21 cellular contexts compared by ENCODE assay signal in genomic region chr11:75790986-75791385, GRCh38. TPM values are rescaled to one million over a fixed set of nuclear protein-coding genes. Genes with fewer than 3 reads are reported as not detected.
DNase-seq lines count a peak whose midpoint lies in the region; ATAC-seq, FAIRE-seq and TF ChIP-seq lines count a peak whose summit lies in the region.
"Had no signal": no experiment of that assay in that cellular context is flagged by ENCODE, and none has a peak within 500 bp of the region (broad histone marks: within the 10 kb centered on the region; RNA-seq: fewer than 3 reads in every experiment).

No MANE protein-coding gene starts in this region.

- TF ChIP-seq CTCF in right lobe of liver (IDR thresholded peaks at IDR 0.05): no peak
- no peak for TF ChIP-seq CTCF in HepG2 (CRISPR knock-in tag; IDR thresholded peaks at IDR 0.05)
- peak; percentile 23 for TF ChIP-seq CTCF in foreskin keratinocyte (conservative IDR thresholded peaks at IDR 0.05)
- no peak for TF ChIP-seq CTCF in lower leg skin (IDR thresholded peaks at IDR 0.05)
- no peak for TF ChIP-seq CTCF in pancreas (IDR thresholded peaks at IDR 0.05)

- H3K4me1 ChIP-seq in right lobe of liver (peaks cover 0 to 83% (median 25%) of the 10 kb centered on the region in 4 donors), HepG2 (ENCODE audit: insufficient read depth, low read length) (peaks cover 73% of the 10 kb centered on the region), foreskin keratinocyte (no peaks in the 10 kb centered on the region), pancreas (peaks cover 0 to 10% (median 7%) of the 10 kb centered on the region in 3 donors)

- POLR2A ChIA-PET in HepG2 (lab: Yijun Ruan, JAX): interaction anchor here (1.1 to 3.0 kb wide), 2 partner anchors 10 to 22 kb away, joined by 5 to 11 read pairs; partner anchors contain the start of gene DGAT2

- no peak overlapping the region for H3K4me2 ChIP-seq in HepG2 (ENCODE audit: low read depth, low read length)
- H3K4me2 ChIP-seq: SK-N-SH had no signal

- no peak overlapping the region for H3K27ac ChIP-seq in right lobe of liver
- no peak overlapping the region for H3K27ac ChIP-seq in HepG2 (ENCODE audit: extremely low read length, insufficient read depth, low read length)
- H3K27ac ChIP-seq in foreskin keratinocyte: no peak overlapping the region
- H3K27ac ChIP-seq in pancreas: no peak overlapping the region

- CTCF ChIA-PET in HepG2 (lab: Yijun Ruan, JAX; ENCODE audit: low intra/inter-chr PET ratio, low total read pairs): no interaction called here

- H3K4me3 ChIP-seq in right lobe of liver (no peak overlapping the region), HepG2 (replicated peaks in 1 of 3; ENCODE audit: insufficient read depth in 1 of 3, low read depth in 2 of 3, low read length in 3 of 3) (no peak overlapping the region), lower leg skin (ENCODE audit: low read depth, poor library complexity, severe bottlenecking) (no peak overlapping the region), pancreas (no peak overlapping the region)

- no peak overlapping the region for H3K9ac ChIP-seq in HepG2 (ENCODE audit: insufficient read depth, low read depth, low read length)
- H3K9ac ChIP-seq: SK-N-SH had no signal

- H3K36me3 ChIP-seq in right lobe of liver: peaks cover 0 to 22% (median 6%) of the 10 kb centered on the region in 4 donors
- peaks cover 5 to 43% of the 10 kb centered on the region in 2 experiments; a peak in 4 of 5 replicates for H3K36me3 ChIP-seq in HepG2 (replicated peaks in 1 of 2; ENCODE audit: control insufficient read depth in 1 of 2, insufficient read depth in 2 of 2, low read length in 2 of 2)
- H3K36me3 ChIP-seq in pancreas: no peaks in the 10 kb centered on the region

- H3K27me3 ChIP-seq in right lobe of liver: no peaks in the 10 kb centered on the region
- no peaks in the 10 kb centered on the region for H3K27me3 ChIP-seq in HepG2 (ENCODE audit: control insufficient read depth in 1 of 2, insufficient read depth in 2 of 2, low read length in 2 of 2)
- H3K27me3 ChIP-seq in foreskin keratinocyte: no peaks in the 10 kb centered on the region
- H3K27me3 ChIP-seq in pancreas: no peaks in the 10 kb centered on the region

- no peaks in the 10 kb centered on the region for H4K20me1 ChIP-seq in HepG2 (ENCODE audit: insufficient read depth, low read length)

- BruUV-seq in HepG2 (replicated peaks; lab: Mats Ljungman, UMichigan): no TSS peak

- in situ Hi-C loops in HepG2 (cut with HindIII; ENCODE audit: extremely low pct_ligation_motif_present, low pct_unique_long_range_greater_than_20kb): no loop called here

- WGBS in right lobe of liver (ENCODE audit: insufficient coverage, low coverage, low lambda C conversion rate, missing lambda C conversion rate): 80% methylated on average over 1 of the region's 2 CpGs
- 100% methylated on average over 2 of the region's 2 CpGs for WGBS in HepG2 (ENCODE audit: low lambda C conversion rate)
- WGBS in lower leg skin, 2 donors: 60 to 68% methylated on average over 2 of the region's 2 CpGs
- WGBS in pancreas, 2 donors: 90 to 94% methylated on average over 2 of the region's 2 CpGs

- no peaks in the 10 kb centered on the region for H3K9me3 ChIP-seq in right lobe of liver
- no peaks in the 10 kb centered on the region for H3K9me3 ChIP-seq in HepG2 (ENCODE audit: low read length)
- H3K9me3 ChIP-seq in pancreas: no peaks in the 10 kb centered on the region
- H3K9me3 ChIP-seq: SK-N-SH had no signal

- intact Hi-C loops in right lobe of liver (cut with DNase I) (no loop called here), HepG2 (cut with micrococcal nuclease; ENCODE audit: unreplicated experiment) (no loop called here), lower leg skin (cut with DNase I; ENCODE audit: low total_unique reads) (no loop called here), pancreas (cut with DNase I) (no loop called here)

- ATAC-seq in right lobe of liver (no peak), HepG2 (no peak), foreskin keratinocyte (peak; percentile 83), HG03039 (IDR thresholded peaks at IDR 0.05; ENCODE audit: unreplicated experiment) (no peak), pancreas (no peak)
- ATAC-seq: Right ventricle myocardium inferior had no signal

- no peaks in the 10 kb centered on the region for H3K79me2 ChIP-seq in HepG2 (ENCODE audit: insufficient read depth, low read length)

- no peak for TF ChIP-seq POLR2A in right lobe of liver (IDR thresholded peaks at IDR 0.05)
- TF ChIP-seq POLR2A in HepG2 (IDR thresholded peaks at IDR 0.05; ENCODE audit: insufficient read depth in 1 of 2, low read depth in 2 of 2, low read length in 2 of 2): no peak
- no peak for TF ChIP-seq POLR2A in lower leg skin (IDR thresholded peaks at IDR 0.05)

- TF ChIP-seq EP300 in HepG2 (IDR thresholded peaks at IDR 0.05; ENCODE audit: low read depth in 2 of 2, low read length in 2 of 2): no peak
- TF ChIP-seq EP300 in HepG2 (CRISPR knock-in tag; IDR thresholded peaks at IDR 0.05; ENCODE audit: borderline replicate concordance): no peak

- no peak overlapping the region for H2AFZ ChIP-seq in HepG2 (ENCODE audit: low read length)

- TF ChIP-seq RAD21 in HepG2 (CRISPR knock-in tag; IDR thresholded peaks at IDR 0.05): no peak

- FAIRE-seq in HepG2 (lab: Jason Lieb, UNC): no peak
- no peak for FAIRE-seq in pancreas (lab: Jason Lieb, UNC)

- DNase-seq in right lobe of liver: peak in 2 of 3 donors; percentile 4 to 9
- no peak for DNase-seq in HepG2 (ENCODE audit: low spot score)
- DNase-seq in RPMI7951 (ENCODE audit: low read depth): peak; percentile 34
- peak in 1 of 2 donors; percentile 48 for DNase-seq in foreskin keratinocyte
- DNase-seq in D341Med (ENCODE audit: low spot score): no peak
- no peak for DNase-seq in lower leg skin (ENCODE audit: low spot score in 2 of 2)
- no peak for DNase-seq in pancreas
- DNase-seq: C1 segment of cervical spinal cord; COR-L47; GF-D8; H7; NCI-H1436 treated with DMSO at 0.1 percent for 48 hours; NCI-H2081; NCI-H2227 treated with DMSO at 0.1 percent for 48 hours; NCI-H526; NK-92 treated with Interleukin-12 subunit alpha and Interleukin-12 subunit beta, amount 100 ng/mL, for 24 hours; OCI-M1; SK-N-SH; T-helper 1 cell had no signal

RNA-seq across cellular contexts. Expression of gene DGAT2, which starts 22.4 kb away (rescaled TPM):
- 100 to 1,000 TPM in 5 of 6 experiments, 10 to 100 TPM in 1; 33.1 to 166 (median 124) TPM for total RNA-seq in right lobe of liver
- 39.4 and 65.6 TPM in 2 replicates for total RNA-seq in HepG2 (2016; rRNA removed; fragmentation: Illumina TruSeq; extraction: Trizol)
- total RNA-seq in HepG2 (2016; cell fraction: cytosol; rRNA removed; fragmentation: Illumina TruSeq; extraction: Trizol; ENCODE audit: low read depth): 13.6 and 17.8 TPM in 2 replicates
- 37.7 and 67.0 TPM in 2 replicates for total RNA-seq in HepG2 (2016; cell fraction: insoluble cytoplasmic fraction; rRNA removed; fragmentation: Illumina TruSeq; extraction: Trizol)
- 33.7 and 43.0 TPM in 2 replicates for total RNA-seq in HepG2 (2016; cell fraction: membrane; rRNA removed; fragmentation: Illumina TruSeq; extraction: Trizol)
- 51.0 and 57.6 TPM in 2 replicates for total RNA-seq in HepG2 (2016; cell fraction: nucleus; rRNA removed; fragmentation: Illumina TruSeq; extraction: Trizol)
- polyA plus RNA-seq in HepG2 (2011; rRNA removed): 39.0 and 47.6 TPM in 2 replicates
- 38.9 and 41.0 TPM in 2 replicates for polyA plus RNA-seq in HepG2 (2011; cell fraction: cytosol; rRNA removed)
- 13.1 and 13.7 TPM in 2 replicates for polyA plus RNA-seq in HepG2 (2011; cell fraction: nucleus; rRNA removed)
- 15.7 and 19.7 TPM in 2 replicates for polyA plus RNA-seq in HepG2 (2012)
- 13.9 and 19.4 TPM in 2 replicates for polyA plus RNA-seq in HepG2 (2016; cell fraction: cytosol; fragmentation: Illumina TruSeq; extraction: Trizol; ENCODE audit: low read depth)
- 39.1 and 40.5 TPM in 2 replicates for polyA plus RNA-seq in HepG2 (2016; cell fraction: insoluble cytoplasmic fraction; fragmentation: Illumina TruSeq; extraction: Trizol; ENCODE audit: low read depth)
- 26.5 and 38.6 TPM in 2 replicates for polyA plus RNA-seq in HepG2 (2016; cell fraction: membrane; fragmentation: Illumina TruSeq; extraction: Trizol; ENCODE audit: low read depth)
- polyA plus RNA-seq in HepG2 (2016; cell fraction: nucleus; fragmentation: Illumina TruSeq; extraction: Trizol; ENCODE audit: insufficient read depth, low read depth): 85.2 and 85.5 TPM in 2 replicates
- polyA minus RNA-seq in HepG2 (2011; rRNA and poly(A)+ RNA removed; ENCODE audit: low replicate concordance): 9.8 and 63.2 TPM in 2 replicates
- 11.2 and 11.5 TPM in 2 replicates for polyA minus RNA-seq in HepG2 (2011; cell fraction: cytosol; rRNA and poly(A)+ RNA removed)
- 9.3 and 9.8 TPM in 2 replicates for polyA minus RNA-seq in HepG2 (2011; cell fraction: nucleus; rRNA and poly(A)+ RNA removed)
- 2.4 TPM in 2 replicates for total RNA-seq in RPMI7951 (2014; rRNA removed; shearing (Covaris generic))
- total RNA-seq in foreskin keratinocyte: 1.2 and 1.4 TPM in 2 replicates
- polyA plus RNA-seq in foreskin keratinocyte: 1.1 and 1.3 TPM in 2 replicates
- 100 to 1,000 TPM; 160 to 545 (median 289) TPM for total RNA-seq in lower leg skin
- 10 to 100 TPM in 2 of 6 donors, 1 to 10 TPM in 1, under 1 TPM in 3; 0.56 to 15.7 (median 1.2) TPM for total RNA-seq in pancreas
- polyA plus RNA-seq in pancreas: 1 to 10 TPM; 3.0 to 4.0 TPM

RNA-seq across cellular contexts. Expression of gene UVRAG, which starts 24.0 kb away (rescaled TPM):
- total RNA-seq in right lobe of liver (10 to 100 TPM in 3 of 6 experiments, 1 to 10 TPM in 3; 8.8 to 12.6 (median 10.3) TPM), HepG2 (2016; rRNA removed; fragmentation: Illumina TruSeq; extraction: Trizol) (17.2 and 17.3 TPM in 2 replicates), foreskin keratinocyte (13.5 and 15.2 TPM in 2 replicates), lower leg skin (10 to 100 TPM; 14.6 to 28.0 (median 20.7) TPM), pancreas (10 to 100 TPM in 2 of 6 donors, 1 to 10 TPM in 4; 5.1 to 17.2 (median 8.6) TPM)
- 6.1 and 9.8 TPM in 2 replicates for total RNA-seq in HepG2 (2016; cell fraction: cytosol; rRNA removed; fragmentation: Illumina TruSeq; extraction: Trizol; ENCODE audit: low read depth)
- 15.0 and 18.0 TPM in 2 replicates for total RNA-seq in HepG2 (2016; cell fraction: insoluble cytoplasmic fraction; rRNA removed; fragmentation: Illumina TruSeq; extraction: Trizol)
- total RNA-seq in HepG2 (2016; cell fraction: membrane; rRNA removed; fragmentation: Illumina TruSeq; extraction: Trizol): 11.6 and 11.7 TPM in 2 replicates
- 43.2 and 46.0 TPM in 2 replicates for total RNA-seq in HepG2 (2016; cell fraction: nucleus; rRNA removed; fragmentation: Illumina TruSeq; extraction: Trizol)
- polyA plus RNA-seq in HepG2 (2011; rRNA removed) (8.9 and 9.7 TPM in 2 replicates), foreskin keratinocyte (6.3 and 6.4 TPM in 2 replicates), pancreas (1 to 10 TPM; 3.3 to 5.7 TPM)
- 5.6 and 7.4 TPM in 2 replicates for polyA plus RNA-seq in HepG2 (2011; cell fraction: cytosol; rRNA removed)
- polyA plus RNA-seq in HepG2 (2011; cell fraction: nucleus; rRNA removed): 8.4 TPM in 2 replicates
- 8.4 and 11.9 TPM in 2 replicates for polyA plus RNA-seq in HepG2 (2012)
- 1.5 and 1.6 TPM in 2 replicates for polyA plus RNA-seq in HepG2 (2016; cell fraction: cytosol; fragmentation: Illumina TruSeq; extraction: Trizol; ENCODE audit: low read depth)
- 10.9 and 14.5 TPM in 2 replicates for polyA plus RNA-seq in HepG2 (2016; cell fraction: insoluble cytoplasmic fraction; fragmentation: Illumina TruSeq; extraction: Trizol; ENCODE audit: low read depth)
- 5.0 and 5.5 TPM in 2 replicates for polyA plus RNA-seq in HepG2 (2016; cell fraction: membrane; fragmentation: Illumina TruSeq; extraction: Trizol; ENCODE audit: low read depth)
- polyA plus RNA-seq in HepG2 (2016; cell fraction: nucleus; fragmentation: Illumina TruSeq; extraction: Trizol; ENCODE audit: insufficient read depth, low read depth): 20.6 and 22.8 TPM in 2 replicates
- polyA minus RNA-seq in HepG2 (2011; rRNA and poly(A)+ RNA removed; ENCODE audit: low replicate concordance): 10.9 and 19.7 TPM in 2 replicates
- polyA minus RNA-seq in HepG2 (2011; cell fraction: cytosol; rRNA and poly(A)+ RNA removed): 5.9 and 6.2 TPM in 2 replicates
- polyA minus RNA-seq in HepG2 (2011; cell fraction: nucleus; rRNA and poly(A)+ RNA removed): 77.1 and 79.4 TPM in 2 replicates
- 12.3 and 17.7 TPM in 2 replicates for total RNA-seq in RPMI7951 (2014; rRNA removed; shearing (Covaris generic))

Comparison
In these comparisons a context has a peak if more than half of its experiments do, and no peak if none do; other contexts are left out.
1. DNase-seq: peak in right lobe of liver (2 of 3) and RPMI7951 (single experiment); none in HepG2 (single experiment), D341Med (single experiment), lower leg skin (0 of 2) and pancreas (0 of 6).